12 cellular contexts compared by ENCODE assay signal in genomic region chr11:13183826-13184196, GRCh38.
DNase-seq lines count a peak whose midpoint lies in the region; ATAC-seq and TF ChIP-seq lines count a peak whose summit lies in the region.
"Had no signal": no experiment of that assay in that cellular context is flagged by ENCODE, and none has a peak within 500 bp of the region (broad histone marks: within the 10 kb centered on the region; RNA-seq: fewer than 3 reads in every experiment).

No MANE protein-coding gene starts in this region.

- in situ Hi-C loops in transverse colon (cut with MboI; ENCODE audit: low pct_ligation_motif_present in 1 of 4, low pct_unique_long_range_greater_than_20kb in 1 of 4, low sequenced_read_pairs in 3 of 4): loop anchor here in 2 of 4 donors (10.0 kb wide), 1 partner anchor 219 kb away; no protein-coding TSS in a partner anchor

- no peak overlapping the region for H2AFZ ChIP-seq in Loucy (ENCODE audit: low read length)
- no peak overlapping the region for H2AFZ ChIP-seq in neural cell (ENCODE audit: low read depth, low read length)

- H3K9ac ChIP-seq in Loucy (ENCODE audit: low read depth, low read length, poor library complexity, severe bottlenecking) (no peak overlapping the region), neural cell (ENCODE audit: low read length) (no peak overlapping the region)

- TF ChIP-seq CTCF in Loucy (conservative IDR thresholded peaks at IDR 0.05; ENCODE audit: low read length) (no peak), neural cell (IDR thresholded peaks at IDR 0.05; ENCODE audit: poor library complexity, severe bottlenecking) (peak; percentile 4), transverse colon (IDR thresholded peaks at IDR 0.05) (no peak), left ventricle myocardium inferior (IDR thresholded peaks at IDR 0.05; ENCODE audit: borderline replicate concordance) (no peak)

- no peak overlapping the region for H3K27ac ChIP-seq in neural cell (ENCODE audit: low read length)
- no peak overlapping the region for H3K27ac ChIP-seq in transverse colon
- H3K27ac ChIP-seq in left ventricle myocardium inferior (replicated peaks): no peak overlapping the region
- H3K27ac ChIP-seq: 22Rv1, RWPE1 had no signal

- H4K20me1 ChIP-seq in Loucy (ENCODE audit: insufficient read depth, low read length, poor library complexity, severe bottlenecking) (no peaks in the 10 kb centered on the region), neural cell (ENCODE audit: insufficient read depth) (no peaks in the 10 kb centered on the region)

- no peaks in the 10 kb centered on the region for H3K36me3 ChIP-seq in Loucy (ENCODE audit: insufficient read depth, low read length)
- H3K36me3 ChIP-seq in neural cell (ENCODE audit: insufficient read depth, low read length): no peaks in the 10 kb centered on the region
- no peaks in the 10 kb centered on the region for H3K36me3 ChIP-seq in transverse colon
- no peaks in the 10 kb centered on the region for H3K36me3 ChIP-seq in left ventricle myocardium inferior

- H3K4me1 ChIP-seq in Loucy (ENCODE audit: insufficient read depth, low read length, poor library complexity, severe bottlenecking) (peaks cover 5% of the 10 kb centered on the region), transverse colon (peaks cover 0 to 9% (median 3%) of the 10 kb centered on the region in 4 donors), left ventricle myocardium inferior (peaks cover 6% of the 10 kb centered on the region)

- H3K27me3 ChIP-seq in Loucy (ENCODE audit: insufficient read depth, low read length, poor library complexity, severe bottlenecking) (no peaks in the 10 kb centered on the region), neural cell (ENCODE audit: insufficient read depth, low read depth, low read length) (no peaks in the 10 kb centered on the region), transverse colon (no peaks in the 10 kb centered on the region), left ventricle myocardium inferior (ENCODE audit: low read depth) (peaks cover 2% of the 10 kb centered on the region)

- H3K4me3 ChIP-seq in Loucy (ENCODE audit: low read length, poor library complexity, severe bottlenecking) (no peak overlapping the region), neural cell (ENCODE audit: low read length) (no peak overlapping the region), transverse colon (no peak overlapping the region), left ventricle myocardium inferior (no peak overlapping the region)

- DNase-seq in activated CD4-positive, alpha-beta T cell treated with anti-CD3 and anti-CD28 coated beads, Interleukin-2, amount 10 ng/mL, durations not matched to agents 24 days and 14 days: peak; percentile 50
- no peak for DNase-seq in activated CD4-positive, alpha-beta T cell treated with anti-CD3 and anti-CD28 coated beads, Interleukin-2, amount 50 U/mL, for 4 hours
- DNase-seq in left colon: no peak
- DNase-seq in transverse colon: no peak
- no peak for DNase-seq in left ventricle myocardium inferior
- DNase-seq: C1 segment of cervical spinal cord, NCI-H510A treated with DMSO at 0.1 percent for 48 hours had no signal

- no peak for TF ChIP-seq POLR2A in transverse colon (IDR thresholded peaks at IDR 0.05)

- no peaks in the 10 kb centered on the region for H3F3A ChIP-seq in Loucy (ENCODE audit: low read depth)
- no peaks in the 10 kb centered on the region for H3F3A ChIP-seq in neural cell (ENCODE audit: insufficient read depth, low read length, poor library complexity, severe bottlenecking)

- no peak overlapping the region for H3K27ac Mint-ChIP-seq in activated CD4-positive, alpha-beta T cell treated with anti-CD3 and anti-CD28 coated beads, Interleukin-2, amount 10 ng/mL, durations not matched to agents 24 days and 14 days
- H3K27ac Mint-ChIP-seq in activated T-helper 17 cell treated with anti-CD3 and anti-CD28 coated beads, Interleukin-2, amount 50 U/mL, for 72 hours: no peak overlapping the region

- H3K79me2 ChIP-seq in Loucy (ENCODE audit: insufficient read depth, low read length) (no peaks in the 10 kb centered on the region), neural cell (replicated peaks; ENCODE audit: insufficient read depth, low read length) (no peaks in the 10 kb centered on the region)

- intact Hi-C loops in activated CD4-positive, alpha-beta T cell treated with anti-CD3 and anti-CD28 coated beads, Interleukin-2, amount 10 ng/mL, durations not matched to agents 24 days and 14 days (cut with micrococcal nuclease): loop anchor here (1.0 to 2.0 kb wide), 4 partner anchors 24 to 220 kb away; no protein-coding TSS in a partner anchor
- intact Hi-C loops in left colon (cut with DNase I, micrococcal nuclease): loop anchor here in 1 of 2 donors (10.0 kb wide), 1 partner anchor 219 kb away; no protein-coding TSS in a partner anchor
- intact Hi-C loops in transverse colon (cut with DNase I; ENCODE audit: low total_unique reads): no loop called here
- intact Hi-C loops in left ventricle myocardium inferior (cut with micrococcal nuclease): loop anchor here (10.0 kb wide), 1 partner anchor 219 kb away; no protein-coding TSS in a partner anchor

- H3K9me3 ChIP-seq in Loucy (ENCODE audit: insufficient read depth, low read depth, low read length): peaks cover 3% of the 10 kb centered on the region; the same call in 1 of the 2 replicates
- H3K9me3 ChIP-seq in neural cell (ENCODE audit: low read length): no peaks in the 10 kb centered on the region
- H3K9me3 ChIP-seq in transverse colon: peaks cover 8 to 14% of the 10 kb centered on the region in 2 donors
- H3K9me3 ChIP-seq in left ventricle myocardium inferior (replicated peaks): peaks cover 25% of the 10 kb centered on the region

- ATAC-seq in activated T-helper 17 cell treated with anti-CD3 and anti-CD28 coated beads, Interleukin-2, amount 50 U/mL, for 72 hours (replicated peaks): no peak
- ATAC-seq in left colon: no peak

- peaks cover 16% of the 10 kb centered on the region for H3K27me3 Mint-ChIP-seq in activated CD4-positive, alpha-beta T cell treated with anti-CD3 and anti-CD28 coated beads, Interleukin-2, amount 10 ng/mL, durations not matched to agents 24 days and 14 days
- peaks cover 18% of the 10 kb centered on the region for H3K27me3 Mint-ChIP-seq in activated T-helper 17 cell treated with anti-CD3 and anti-CD28 coated beads, Interleukin-2, amount 50 U/mL, for 72 hours

- TF ChIP-seq EP300 in neural cell (conservative IDR thresholded peaks at IDR 0.05; ENCODE audit: poor library complexity, severe bottlenecking) (no peak), transverse colon (IDR thresholded peaks at IDR 0.05; ENCODE audit: low read depth) (no peak)

- H3K4me2 ChIP-seq in Loucy (ENCODE audit: low read depth, low read length, poor library complexity, severe bottlenecking) (peak overlapping the region; percentile 79), neural cell (ENCODE audit: low read length) (no peak overlapping the region)

- H3K9me3 Mint-ChIP-seq in activated CD4-positive, alpha-beta T cell treated with anti-CD3 and anti-CD28 coated beads, Interleukin-2, amount 10 ng/mL, durations not matched to agents 24 days and 14 days: peaks cover 11% of the 10 kb centered on the region
- H3K9me3 Mint-ChIP-seq in activated T-helper 17 cell treated with anti-CD3 and anti-CD28 coated beads, Interleukin-2, amount 50 U/mL, for 72 hours: peaks cover 6% of the 10 kb centered on the region

- H3K36me3 Mint-ChIP-seq in activated CD4-positive, alpha-beta T cell treated with anti-CD3 and anti-CD28 coated beads, Interleukin-2, amount 10 ng/mL, durations not matched to agents 24 days and 14 days (ENCODE audit: low read depth): no peaks in the 10 kb centered on the region
- H3K36me3 Mint-ChIP-seq in activated T-helper 17 cell treated with anti-CD3 and anti-CD28 coated beads, Interleukin-2, amount 50 U/mL, for 72 hours (ENCODE audit: low read depth): no peaks in the 10 kb centered on the region

- TF ChIP-seq RAD21 in neural cell (conservative IDR thresholded peaks at IDR 0.05): no peak

- no peaks in the 10 kb centered on the region for H3K9me2 ChIP-seq in Loucy (replicated peaks; ENCODE audit: low read depth, low read length)
- no peaks in the 10 kb centered on the region for H3K9me2 ChIP-seq in neural cell (ENCODE audit: insufficient read depth, low read length)

- H3K4me3 Mint-ChIP-seq in activated CD4-positive, alpha-beta T cell treated with anti-CD3 and anti-CD28 coated beads, Interleukin-2, amount 10 ng/mL, durations not matched to agents 24 days and 14 days: no peak overlapping the region
- peak overlapping the region; percentile 41 for H3K4me3 Mint-ChIP-seq in activated T-helper 17 cell treated with anti-CD3 and anti-CD28 coated beads, Interleukin-2, amount 50 U/mL, for 72 hours

- peaks cover 9% of the 10 kb centered on the region for H3K4me1 Mint-ChIP-seq in activated CD4-positive, alpha-beta T cell treated with anti-CD3 and anti-CD28 coated beads, Interleukin-2, amount 10 ng/mL, durations not matched to agents 24 days and 14 days
- peaks cover 8% of the 10 kb centered on the region for H3K4me1 Mint-ChIP-seq in activated T-helper 17 cell treated with anti-CD3 and anti-CD28 coated beads, Interleukin-2, amount 50 U/mL, for 72 hours

- 89% methylated on average over 1 of the region's 1 CpG; no CpG with 5 or more reads in 1 of the 2 donors for WGBS in transverse colon (ENCODE audit: low coverage in 1 of 2), 2 donors

TF ChIP-seq in neural cell, 6 proteins besides CTCF, POLR2A, EP300 and RAD21 (continues in another document):
- no peak for TF ChIP-seq MXI1 (conservative IDR thresholded peaks at IDR 0.05; ENCODE audit: poor library complexity, severe bottlenecking)
- no peak for TF ChIP-seq POLR2AphosphoS5 (IDR thresholded peaks at IDR 0.05)
